Comparison of ENCODE assay signal across 11 cellular contexts in genomic region chr14:36773136-36773540, GRCh38.
DNase-seq lines count a peak whose midpoint lies in the region; ATAC-seq and TF ChIP-seq lines count a peak whose summit lies in the region.
"Had no signal": no experiment of that assay in that cellular context is flagged by ENCODE, and none has a peak within 500 bp of the region (broad histone marks: within the 10 kb centered on the region; RNA-seq: fewer than 3 reads in every experiment).

No MANE protein-coding gene starts in this region.

- H4K20me1 ChIP-seq in GM23338 (replicated peaks; ENCODE audit: insufficient read depth): no peaks in the 10 kb centered on the region

- TF ChIP-seq CTCF in 22Rv1 (IDR thresholded peaks at IDR 0.05): peak; percentile 13; the same call in 1 of the 2 replicates
- TF ChIP-seq CTCF in GM23338 (conservative IDR thresholded peaks at IDR 0.05; ENCODE audit: low read depth in 2 of 2): peak; percentile 22 to 28; a peak in 3 of 4 replicates
- TF ChIP-seq CTCF in endodermal cell (conservative IDR thresholded peaks at IDR 0.05): peak; percentile 71

- H3K36me3 ChIP-seq in GM23338 (ENCODE audit: insufficient read depth) (no peaks in the 10 kb centered on the region), endodermal cell (ENCODE audit: control insufficient read depth, insufficient read depth, low read length) (no peaks in the 10 kb centered on the region)

- H3K9me2 ChIP-seq in GM23338 (ENCODE audit: insufficient read depth): peaks cover 10% of the 10 kb centered on the region; the same call in 1 of the 2 replicates

- DNase-seq in GM23338 (ENCODE audit: low spot score): peak; percentile 59
- peak; percentile 84 for DNase-seq in NCI-H69 (lab: John Stamatoyannopoulos, UW)
- DNase-seq in endodermal cell: peak; percentile 75
- DNase-seq in AG08396 (ENCODE audit: low spot score): no peak
- no peak for DNase-seq in cerebellum (ENCODE audit: low spot score)
- DNase-seq in activated T-cell treated with anti-CD3 and anti-CD28 coated beads, Interleukin-2, amount 50 U/mL, for 48 hours: no peak
- DNase-seq: CD4-positive, alpha-beta memory T cell; stimulated activated CD4-positive, alpha-beta T cell treated with anti-CD3 and anti-CD28 coated beads, Interleukin-4, amount 100 ng/mL, for 4 hours had no signal

- H3K4me3 Mint-ChIP-seq in GM23338: no peak overlapping the region
- no peak overlapping the region for H3K4me3 Mint-ChIP-seq in endodermal cell
- H3K4me3 Mint-ChIP-seq: CD4-positive, alpha-beta memory T cell had no signal

- H3K27ac ChIP-seq in 22Rv1 (no peak overlapping the region), GM23338 (ENCODE audit: low read depth) (no peak overlapping the region), endodermal cell (ENCODE audit: low read depth, low read length) (no peak overlapping the region)

- peaks cover 9% of the 10 kb centered on the region for H3K4me1 Mint-ChIP-seq in GM23338
- peaks cover 28% of the 10 kb centered on the region for H3K4me1 Mint-ChIP-seq in endodermal cell
- H3K4me1 Mint-ChIP-seq: CD4-positive, alpha-beta memory T cell had no signal

- ATAC-seq in GM23338 (peak; percentile 89), GM21576 (IDR thresholded peaks at IDR 0.05; ENCODE audit: unreplicated experiment) (no peak)

- H3K27me3 Mint-ChIP-seq in GM23338 (ENCODE audit: insufficient read depth, low read depth, poor library complexity): no peaks in the 10 kb centered on the region
- no peaks in the 10 kb centered on the region for H3K27me3 Mint-ChIP-seq in endodermal cell (ENCODE audit: insufficient read depth)
- H3K27me3 Mint-ChIP-seq: CD4-positive, alpha-beta memory T cell had no signal

- H3K79me2 ChIP-seq in GM23338 (replicated peaks; ENCODE audit: insufficient read depth): no peaks in the 10 kb centered on the region

- no peak overlapping the region for H2AFZ ChIP-seq in GM23338

- no peak overlapping the region for H3K27ac Mint-ChIP-seq in GM23338
- peak overlapping the region; percentile 75 for H3K27ac Mint-ChIP-seq in endodermal cell
- H3K27ac Mint-ChIP-seq: CD4-positive, alpha-beta memory T cell had no signal

- H3K9ac ChIP-seq in endodermal cell (ENCODE audit: extremely low read depth, low read length, poor library complexity, severe bottlenecking): no peak overlapping the region

- 30% methylated on average over 3 of the region's 3 CpGs; no CpG with 5 or more reads in 1 of the 2 experiments for WGBS in endodermal cell (ENCODE audit: insufficient coverage in 1 of 2, insufficient read length in 1 of 2), 2 experiments

- H3K36me3 Mint-ChIP-seq in GM23338 (ENCODE audit: low read depth): no peaks in the 10 kb centered on the region
- peaks cover 3% of the 10 kb centered on the region for H3K36me3 Mint-ChIP-seq in endodermal cell (ENCODE audit: low read depth)
- H3K36me3 Mint-ChIP-seq: CD4-positive, alpha-beta memory T cell had no signal

- no peaks in the 10 kb centered on the region for H3K9me3 ChIP-seq in endodermal cell (ENCODE audit: control insufficient read depth, low read length)

- H3K4me1 ChIP-seq in GM23338 (ENCODE audit: insufficient read depth): peaks cover 3% of the 10 kb centered on the region; the same call in 1 of the 2 replicates
- peaks cover 7% of the 10 kb centered on the region for H3K4me1 ChIP-seq in endodermal cell (ENCODE audit: control insufficient read depth, insufficient read depth, low read length)

- H3F3A ChIP-seq in GM23338 (replicated peaks; ENCODE audit: low read depth): no peaks in the 10 kb centered on the region

- H3K27me3 ChIP-seq in GM23338 (ENCODE audit: insufficient read depth) (no peaks in the 10 kb centered on the region), endodermal cell (ENCODE audit: control insufficient read depth, insufficient read depth, low read length, poor library complexity, severe bottlenecking) (no peaks in the 10 kb centered on the region)

- no peak overlapping the region for H3K4me3 ChIP-seq in GM23338
- H3K4me3 ChIP-seq in endodermal cell (ENCODE audit: low read length): no peak overlapping the region
- H3K4me3 ChIP-seq: lung had no signal

- H3K9me3 Mint-ChIP-seq in GM23338 (no peaks in the 10 kb centered on the region), endodermal cell (peaks cover 7% of the 10 kb centered on the region)

- H3K4me2 ChIP-seq in GM23338: no peak overlapping the region

TF ChIP-seq in GM23338, 12 proteins besides CTCF, POLR2A, EP300 and RAD21:
- no peak for TF ChIP-seq EZH2phosphoT487 (IDR thresholded peaks at IDR 0.05; ENCODE audit: unreplicated experiment)
- TF ChIP-seq POLR2AphosphoS5 (IDR thresholded peaks at IDR 0.05; ENCODE audit: low read depth): no peak
- TF ChIP-seq JUNB (IDR thresholded peaks at IDR 0.05; ENCODE audit: unreplicated experiment): no peak
- TF ChIP-seq REST (IDR thresholded peaks at IDR 0.05; ENCODE audit: unreplicated experiment): no peak

Comparison
In these comparisons a context has a peak if more than half of its experiments do, and no peak if none do; other contexts are left out.
1. CTCF ChIP-seq: peak in every context shown above with its lines; median percentile 71 in endodermal cell; 25 in GM23338; 13 in 22Rv1.
2. DNase-seq: peak in GM23338 (single experiment), NCI-H69 (single experiment) and endodermal cell (single experiment); none in AG08396 (single experiment), cerebellum (single experiment) and activated T-cell treated with anti-CD3 and anti-CD28 coated beads, Interleukin-2, amount 50 U/mL, for 48 hours (0 of 2).